ENCODE assay signal across 8 cellular contexts in the genomic region with DNA sequence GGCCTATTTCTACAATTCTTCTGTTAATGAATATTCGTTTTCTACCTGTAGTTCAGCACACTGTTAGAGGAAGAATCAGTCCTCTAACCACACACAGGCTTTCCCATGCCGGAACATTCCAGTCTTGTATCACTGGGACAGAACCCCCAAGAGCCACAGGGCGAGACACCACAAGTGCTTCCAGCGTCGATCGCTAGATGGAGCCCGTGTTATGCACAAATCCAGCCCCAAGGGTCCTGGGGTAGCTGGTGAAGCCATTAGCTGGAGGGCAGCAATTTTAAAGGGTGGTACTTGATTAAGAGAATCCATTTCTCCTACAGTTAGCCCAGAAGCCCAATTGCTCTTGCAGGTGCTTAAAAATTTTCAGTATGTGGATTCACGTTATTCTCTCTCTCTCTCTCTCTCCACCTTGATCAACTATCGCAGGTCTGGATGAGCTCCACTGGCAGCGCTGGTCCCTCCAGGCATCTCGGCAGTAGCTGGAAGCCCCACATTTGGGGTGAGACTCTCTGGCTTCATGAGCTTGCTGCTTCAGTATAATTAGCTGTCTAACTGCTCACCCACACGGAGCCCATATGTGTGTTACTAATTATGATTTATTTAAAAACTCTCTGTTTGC.
A peak's percentile ranks its signal among the peaks of the same experiment; 100 is the strongest.
DNase-seq lines count a peak whose midpoint lies in the region; ATAC-seq, FAIRE-seq and TF ChIP-seq lines count a peak whose summit lies in the region.

No MANE protein-coding gene starts in this region.

- no peaks in the 10 kb centered on the region for H3K36me3 ChIP-seq in DND-41 (ENCODE audit: insufficient read depth, low read length)

- H3K4me2 ChIP-seq in DND-41 (ENCODE audit: insufficient read depth, low read length), result no peak overlapping the region

- TF ChIP-seq CTCF in DND-41 (IDR thresholded peaks at IDR 0.05; ENCODE audit: borderline replicate concordance, extremely low read depth, low read length, poor library complexity, severe bottlenecking), result peak; percentile 98
- TF ChIP-seq CTCF in HL-60 (IDR thresholded peaks at IDR 0.05; ENCODE audit: insufficient read depth, low read length), result peak; percentile 65

- H3K27me3 ChIP-seq in DND-41 (ENCODE audit: insufficient read depth, low read length, poor library complexity) (no peaks in the 10 kb centered on the region), HL-60 (ENCODE audit: insufficient read depth, poor library complexity, severe bottlenecking) (no peaks in the 10 kb centered on the region)

- H3K4me1 ChIP-seq in DND-41 (ENCODE audit: insufficient read depth, low read length), result no peaks in the 10 kb centered on the region

- H3K9me3 ChIP-seq in DND-41 (ENCODE audit: insufficient read depth, low read length, severe bottlenecking), result no peaks in the 10 kb centered on the region

- no peak overlapping the region for H3K9ac ChIP-seq in DND-41 (ENCODE audit: low read depth, low read length)

- H3K4me3 ChIP-seq in DND-41 (ENCODE audit: low read depth in 1 of 2, low read length in 2 of 2) (no peak overlapping the region), HL-60 (replicated peaks; ENCODE audit: insufficient read depth, low read length) (no peak overlapping the region)

- no peak overlapping the region for H2AFZ ChIP-seq in DND-41 (ENCODE audit: low read depth, low read length)

- H4K20me1 ChIP-seq in DND-41 (ENCODE audit: insufficient read depth, low read length), result no peaks in the 10 kb centered on the region

- peak; percentile 88 for ATAC-seq in DND-41 (ENCODE audit: insufficient read depth, low read depth)
- no peak for ATAC-seq in GM18858 (IDR thresholded peaks at IDR 0.05; ENCODE audit: unreplicated experiment)
- no peak for ATAC-seq in HG02970 (IDR thresholded peaks at IDR 0.05; ENCODE audit: low FRiP score, unreplicated experiment)

- no peaks in the 10 kb centered on the region for H3K79me2 ChIP-seq in DND-41 (ENCODE audit: insufficient read depth, low read length)

- peak; percentile 58 for DNase-seq in DND-41
- DNase-seq in GM19239 (ENCODE audit: insufficient read length, low spot score), result peak; percentile 40
- DNase-seq in HL-60 (ENCODE audit: low read depth in 1 of 2, low spot score in 1 of 2), result peak; percentile 4 to 23
- peak; percentile 43 for DNase-seq in RPMI8226
- DNase-seq in ecto neural progenitor cell (ENCODE audit: low spot score), result peak; percentile 87
- DNase-seq in middle frontal gyrus (ENCODE audit: extremely low spot score, low spot score), result peak; percentile 46

- H3K27ac ChIP-seq in DND-41 (ENCODE audit: low read length), result no peak overlapping the region
- no peak overlapping the region for H3K27ac ChIP-seq in HL-60 (replicated peaks)

- peak; percentile 64 for FAIRE-seq in GM19239 (lab: Jason Lieb, UNC)

Comparison
In these comparisons a context has a peak if more than half of its experiments do, and no peak if none do; other contexts are left out.
1. DNase-seq: peak in every context shown above with its lines; median percentile 87 in ecto neural progenitor cell; 58 in DND-41; 46 in middle frontal gyrus; 43 in RPMI8226; 40 in GM19239; 14 in HL-60.